ENCODE assay signal across 26 cellular contexts in the genomic region with DNA sequence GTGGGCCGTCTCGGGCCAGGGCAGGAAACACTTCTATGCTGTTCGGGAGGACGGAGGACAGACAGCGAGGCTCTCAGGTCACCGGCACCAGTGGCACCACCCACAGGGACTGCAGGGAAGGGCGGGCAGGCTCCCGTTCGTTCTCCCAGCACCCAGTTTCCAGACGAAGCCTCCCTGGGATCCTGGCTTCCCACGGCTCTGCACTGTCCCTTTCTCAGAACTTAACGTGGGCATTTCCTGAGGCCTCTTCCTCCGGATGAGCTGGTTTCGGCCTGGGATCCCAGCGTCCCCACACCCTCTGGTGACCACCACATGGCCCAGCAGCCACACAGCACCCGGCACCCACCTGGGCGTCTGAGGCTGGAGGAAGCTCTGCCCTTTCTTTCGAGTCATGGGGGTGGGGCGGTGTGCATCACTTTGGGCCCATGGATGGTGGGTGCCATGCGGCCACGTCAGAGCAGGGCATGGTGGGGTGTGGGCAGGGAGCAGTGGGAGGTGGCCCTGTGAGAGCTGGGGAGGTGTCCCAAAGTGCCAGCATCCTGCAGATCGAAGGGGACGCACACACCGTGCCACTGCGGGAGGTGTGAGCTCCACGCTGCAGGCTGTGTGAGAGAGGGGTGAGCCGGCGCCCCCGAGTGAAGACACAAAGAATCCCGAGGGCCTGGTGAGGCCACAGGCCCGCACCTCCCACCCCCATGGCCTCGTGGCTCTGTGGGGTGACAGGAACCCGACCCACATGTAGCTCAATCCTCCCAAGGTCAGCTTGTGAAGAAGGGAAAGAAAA. TPM values are rescaled to one million over a fixed set of nuclear protein-coding genes. Genes with fewer than 3 reads are reported as not detected.
DNase-seq lines count a peak whose midpoint lies in the region; ATAC-seq and TF ChIP-seq lines count a peak whose summit lies in the region.
"Had no signal": no experiment of that assay in that cellular context is flagged by ENCODE, and none has a peak within 500 bp of the region (broad histone marks: within the 10 kb centered on the region; RNA-seq: fewer than 3 reads in every experiment).

No MANE protein-coding gene starts in this region.

- no peaks in the 10 kb centered on the region for H3K9me3 Mint-ChIP-seq in activated T-cell treated with anti-CD3 and anti-CD28 coated beads, Interleukin-2, amount 50 U/mL, for 24 hours
- H3K9me3 Mint-ChIP-seq in activated naive CD8-positive, alpha-beta T cell treated with anti-CD3 and anti-CD28 coated beads for 36 hours, result no peaks in the 10 kb centered on the region
- H3K9me3 Mint-ChIP-seq: IgD-negative memory B cell, nephron had no signal

- H3K27ac Mint-ChIP-seq in activated T-cell treated with anti-CD3 and anti-CD28 coated beads, Interleukin-2, amount 50 U/mL, for 24 hours, result no peak overlapping the region
- H3K27ac Mint-ChIP-seq in activated naive CD8-positive, alpha-beta T cell treated with anti-CD3 and anti-CD28 coated beads for 36 hours, result no peak overlapping the region
- H3K27ac Mint-ChIP-seq: B cell, IgD-negative memory B cell, nephron had no signal

- H3K27ac ChIP-seq in coronary artery (peak overlapping the region; percentile 89 to 93), right lobe of liver (no peak overlapping the region), upper lobe of right lung (no peak overlapping the region), stomach (no peak overlapping the region)
- H3K27ac ChIP-seq: brain microvascular endothelial cell, colonic mucosa, thyroid gland had no signal

- no peaks in the 10 kb centered on the region for H3K36me3 Mint-ChIP-seq in activated T-cell treated with anti-CD3 and anti-CD28 coated beads, Interleukin-2, amount 50 U/mL, for 24 hours (ENCODE audit: low read depth)
- H3K36me3 Mint-ChIP-seq in activated naive CD8-positive, alpha-beta T cell treated with anti-CD3 and anti-CD28 coated beads for 36 hours, result no peaks in the 10 kb centered on the region
- H3K36me3 Mint-ChIP-seq: IgD-negative memory B cell had no signal

- no peak overlapping the region for H3K4me3 Mint-ChIP-seq in activated T-cell treated with anti-CD3 and anti-CD28 coated beads, Interleukin-2, amount 50 U/mL, for 24 hours
- no peak overlapping the region for H3K4me3 Mint-ChIP-seq in activated naive CD8-positive, alpha-beta T cell treated with anti-CD3 and anti-CD28 coated beads for 36 hours
- H3K4me3 Mint-ChIP-seq: B cell, IgD-negative memory B cell, nephron had no signal

- TF ChIP-seq CTCF in coronary artery (IDR thresholded peaks at IDR 0.05), result no peak
- TF ChIP-seq CTCF in right lobe of liver (IDR thresholded peaks at IDR 0.05), result no peak
- no peak for TF ChIP-seq CTCF in upper lobe of right lung (IDR thresholded peaks at IDR 0.05)
- no peak for TF ChIP-seq CTCF in stomach (IDR thresholded peaks at IDR 0.05)

- H3K4me1 ChIP-seq in right lobe of liver (no peaks in the 10 kb centered on the region), upper lobe of right lung (no peaks in the 10 kb centered on the region), stomach (peaks cover 0 to 5% (median 2%) of the 10 kb centered on the region in 4 donors)
- H3K4me1 ChIP-seq: colonic mucosa had no signal

- 70% methylated on average over 2 of the region's 33 CpGs for WGBS in right lobe of liver (ENCODE audit: insufficient coverage, low coverage, low lambda C conversion rate, missing lambda C conversion rate)
- 77 to 83% (median 80%) methylated on average over 25 to 33 of the region's 33 CpGs for WGBS in stomach, 5 donors

- H3K9me3 ChIP-seq in right lobe of liver, result no peaks in the 10 kb centered on the region
- H3K9me3 ChIP-seq in upper lobe of right lung, result no peaks in the 10 kb centered on the region
- H3K9me3 ChIP-seq in stomach, result no peaks in the 10 kb centered on the region
- H3K9me3 ChIP-seq: Caco-2, colonic mucosa, SK-N-SH, thyroid gland had no signal

- no peak for TF ChIP-seq EP300 in stomach (IDR thresholded peaks at IDR 0.05)

- ATAC-seq in right lobe of liver (no peak), upper lobe of right lung (no peak)

- intact Hi-C loops in right lobe of liver (cut with DNase I), result no loop called here
- intact Hi-C loops in upper lobe of right lung (cut with DNase I), result no loop called here
- intact Hi-C loops in stomach (cut with DNase I; ENCODE audit: low total_unique reads), result no loop called here

- peak; percentile 22 for DNase-seq in activated T-cell treated with anti-CD3 and anti-CD28 coated beads, Interleukin-2, amount 50 U/mL, for 24 hours
- DNase-seq in activated T-cell treated with anti-CD3 and anti-CD28 coated beads for 4 hours (no peak), coronary artery (ENCODE audit: low spot score) (no peak), right lobe of liver (peak in 2 of 3 donors; percentile 37 to 49), upper lobe of right lung (peak; percentile 47), NOMO-1 (lab: John Stamatoyannopoulos, UW; ENCODE audit: unreplicated experiment in 2 of 2) (no peak), stomach (no peak)
- DNase-seq in activated naive CD8-positive, alpha-beta T cell treated with anti-CD3 and anti-CD28 coated beads for 36 hours, result no peak
- DNase-seq: activated CD4-positive, alpha-beta T cell treated with anti-CD3 and anti-CD28 coated beads, Interleukin-2, amount 50 U/mL, for 1 hour; activated CD8-positive, alpha-beta memory T cell treated with anti-CD3 and anti-CD28 coated beads, Interleukin-2, amount 50 U/mL, for 48 hours; activated gamma-delta T cell; brain microvascular endothelial cell; colonic mucosa; glutamatergic neuron; NCI-H524; small intestine; stimulated activated CD4-positive, alpha-beta T cell treated with anti-CD3 and anti-CD28 coated beads, Interleukin-2, amount 100 ng/mL, for 48 hours; stimulated activated naive CD4-positive, alpha-beta T cell; T-helper 2 cell; thyroid gland had no signal

- H3K4me1 Mint-ChIP-seq in activated T-cell treated with anti-CD3 and anti-CD28 coated beads, Interleukin-2, amount 50 U/mL, for 24 hours (ENCODE audit: low read depth), result no peaks in the 10 kb centered on the region
- H3K4me1 Mint-ChIP-seq in activated naive CD8-positive, alpha-beta T cell treated with anti-CD3 and anti-CD28 coated beads for 36 hours, result no peaks in the 10 kb centered on the region

- TF ChIP-seq POLR2A in right lobe of liver (IDR thresholded peaks at IDR 0.05) (no peak), stomach (IDR thresholded peaks at IDR 0.05) (no peak)

- H3K27me3 Mint-ChIP-seq in activated T-cell treated with anti-CD3 and anti-CD28 coated beads, Interleukin-2, amount 50 U/mL, for 24 hours, result peaks cover 14% of the 10 kb centered on the region
- H3K27me3 Mint-ChIP-seq in activated naive CD8-positive, alpha-beta T cell treated with anti-CD3 and anti-CD28 coated beads for 36 hours, result peaks cover 4% of the 10 kb centered on the region

- no peaks in the 10 kb centered on the region for H3K27me3 ChIP-seq in right lobe of liver
- H3K27me3 ChIP-seq in upper lobe of right lung, result peaks cover 21% of the 10 kb centered on the region
- H3K27me3 ChIP-seq in stomach, result peaks cover 0 to 52% (median 6%) of the 10 kb centered on the region in 3 donors
- H3K27me3 ChIP-seq: brain microvascular endothelial cell, colonic mucosa, thyroid gland had no signal

- H3K4me3 ChIP-seq in coronary artery, result no peak overlapping the region
- no peak overlapping the region for H3K4me3 ChIP-seq in right lobe of liver
- no peak overlapping the region for H3K4me3 ChIP-seq in upper lobe of right lung
- H3K4me3 ChIP-seq in stomach, result no peak overlapping the region
- H3K4me3 ChIP-seq: colonic mucosa, thyroid gland had no signal

- H3K36me3 ChIP-seq in right lobe of liver (no peaks in the 10 kb centered on the region), upper lobe of right lung (no peaks in the 10 kb centered on the region), stomach (no peaks in the 10 kb centered on the region)
- H3K36me3 ChIP-seq: brain microvascular endothelial cell, colonic mucosa, thyroid gland had no signal

RNA-seq across cellular contexts. Expression of gene GRTP1, which starts 38.7 kb away (rescaled TPM):
- total RNA-seq in right lobe of liver, result 10 to 100 TPM; 18.5 to 41.3 (median 30.8) TPM
- total RNA-seq in upper lobe of right lung, result 6.1 TPM
- total RNA-seq in activated naive CD8-positive, alpha-beta T cell treated with anti-CD3 and anti-CD28 coated beads for 36 hours, result not detected
- 10 to 100 TPM in 2 of 5 donors, 1 to 10 TPM in 3; 1.2 to 15.1 (median 5.4) TPM for total RNA-seq in stomach
- polyA plus RNA-seq in stomach, result 10 to 100 TPM; 12.4 to 16.3 (median 15.1) TPM
- total RNA-seq: B cell, RPMI7951 had no signal
- polyA plus RNA-seq: IgD-negative memory B cell had no signal

RNA-seq across cellular contexts. Expression of gene ADPRHL1, which starts 50.6 kb away (rescaled TPM):
- total RNA-seq in right lobe of liver, result 1 to 10 TPM in 4 of 6 experiments, under 1 TPM in 2; 0.37 to 1.7 (median 1.1) TPM
- total RNA-seq in upper lobe of right lung, result 1.9 TPM
- under 1 TPM; 0.44 to 0.56 TPM for total RNA-seq in activated naive CD8-positive, alpha-beta T cell treated with anti-CD3 and anti-CD28 coated beads for 36 hours
- 1 to 10 TPM; 1.7 to 6.7 (median 2.4) TPM for total RNA-seq in stomach
- polyA plus RNA-seq in stomach, result 1 to 10 TPM; 2.2 to 5.5 (median 4.1) TPM
- total RNA-seq: RPMI7951 had no signal

Comparison
In these comparisons a context has a peak if more than half of its experiments do, and no peak if none do; other contexts are left out.
1. DNase-seq: peak in activated T-cell treated with anti-CD3 and anti-CD28 coated beads, Interleukin-2, amount 50 U/mL, for 24 hours (single experiment), right lobe of liver (2 of 3) and upper lobe of right lung (single experiment); none in activated T-cell treated with anti-CD3 and anti-CD28 coated beads for 4 hours (single experiment), coronary artery (single experiment), NOMO-1 (0 of 2), activated naive CD8-positive, alpha-beta T cell treated with anti-CD3 and anti-CD28 coated beads for 36 hours (single experiment) and stomach (single experiment).
2. H3K27ac ChIP-seq: peak in coronary artery (2 of 2); none in right lobe of liver (0 of 3), upper lobe of right lung (single experiment) and stomach (0 of 5).